ENCODE assay signal across 22 cellular contexts in the genomic region with DNA sequence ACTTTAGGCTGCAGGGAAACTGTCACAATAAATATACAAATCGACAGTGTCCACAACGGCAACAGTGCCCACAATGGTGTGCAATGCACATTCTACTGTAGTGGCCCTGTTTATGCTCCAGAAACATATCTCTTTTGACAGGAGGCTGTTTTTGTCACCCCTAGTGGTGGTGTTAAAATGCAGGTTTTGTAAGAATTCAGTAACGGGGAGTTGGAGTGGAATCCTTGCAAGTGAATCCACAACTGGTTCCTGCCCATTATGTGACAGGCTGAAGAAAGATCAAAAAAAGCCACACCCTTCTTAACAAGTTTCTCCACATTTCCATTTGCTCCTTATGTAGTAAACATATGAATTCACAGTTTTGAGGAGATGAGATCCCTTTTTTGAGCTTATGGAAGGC. TPM values are rescaled to one million over a fixed set of nuclear protein-coding genes. Genes with fewer than 3 reads are reported as not detected.
DNase-seq lines count a peak whose midpoint lies in the region; ATAC-seq, FAIRE-seq and TF ChIP-seq lines count a peak whose summit lies in the region.
"Had no signal": no experiment of that assay in that cellular context is flagged by ENCODE, and none has a peak within 500 bp of the region (broad histone marks: within the 10 kb centered on the region; RNA-seq: fewer than 3 reads in every experiment).

No MANE protein-coding gene starts in this region.

- H3K79me2 ChIP-seq in HepG2 (ENCODE audit: insufficient read depth, low read length), result no peaks in the 10 kb centered on the region
- no peaks in the 10 kb centered on the region for H3K79me2 ChIP-seq in OCI-LY7 (ENCODE audit: insufficient read depth, low read depth, low read length)

- TF ChIP-seq RAD21 in HepG2 (CRISPR knock-in tag; IDR thresholded peaks at IDR 0.05), result no peak

- TF ChIP-seq POLR2A in HepG2 (IDR thresholded peaks at IDR 0.05; ENCODE audit: insufficient read depth in 1 of 2, low read depth in 2 of 2, low read length in 2 of 2) (no peak), right lobe of liver (IDR thresholded peaks at IDR 0.05) (no peak)

- H3K9me3 ChIP-seq in HepG2 (ENCODE audit: low read length) (no peaks in the 10 kb centered on the region), right lobe of liver (no peaks in the 10 kb centered on the region), OCI-LY7 (ENCODE audit: low read length) (no peaks in the 10 kb centered on the region)
- H3K9me3 ChIP-seq: upper lobe of right lung had no signal

- H3K36me3 Mint-ChIP-seq in type B pancreatic cell, result no peaks in the 10 kb centered on the region
- H3K36me3 Mint-ChIP-seq: activated naive CD4-positive, alpha-beta T cell treated with anti-CD3 and anti-CD28 coated beads, Interleukin-2, amount 50 U/mL, for 72 hours; CD4-positive, CD25-positive, alpha-beta regulatory T cell had no signal

- H3K9ac ChIP-seq in HepG2 (ENCODE audit: insufficient read depth, low read depth, low read length), result no peak overlapping the region

- H3K4me1 ChIP-seq in HepG2 (ENCODE audit: insufficient read depth, low read length), result no peaks in the 10 kb centered on the region
- H3K4me1 ChIP-seq in right lobe of liver, result no peaks in the 10 kb centered on the region
- no peaks in the 10 kb centered on the region for H3K4me1 ChIP-seq in OCI-LY7 (ENCODE audit: insufficient read depth, low read length, poor library complexity, severe bottlenecking)
- H3K4me1 ChIP-seq: upper lobe of right lung had no signal

- ATAC-seq in HepG2 (peak; percentile 48), right lobe of liver (no peak), HG03139 (IDR thresholded peaks at IDR 0.05; ENCODE audit: unreplicated experiment) (no peak), HG02798 (IDR thresholded peaks at IDR 0.05; ENCODE audit: poor library complexity, unreplicated experiment) (no peak), HG02840 (IDR thresholded peaks at IDR 0.05; ENCODE audit: low FRiP score, unreplicated experiment) (no peak)
- ATAC-seq: activated naive CD4-positive, alpha-beta T cell treated with anti-CD3 and anti-CD28 coated beads, Interleukin-2, amount 50 U/mL, for 72 hours; activated T-cell treated with anti-CD3 and anti-CD28 coated beads, Interleukin-2, amount 50 U/mL, for 72 hours; upper lobe of right lung had no signal

- CTCF ChIA-PET in HepG2 (lab: Yijun Ruan, JAX; ENCODE audit: low intra/inter-chr PET ratio, low total read pairs) (no interaction called here), OCI-LY7 (lab: Charles Lee; ENCODE audit: unreplicated experiment) (no interaction called here)

- H3K4me3 ChIP-seq in HepG2 (replicated peaks in 1 of 3; ENCODE audit: insufficient read depth in 1 of 3, low read depth in 2 of 3, low read length in 3 of 3), result no peak overlapping the region
- no peak overlapping the region for H3K4me3 ChIP-seq in right lobe of liver
- no peak overlapping the region for H3K4me3 ChIP-seq in OCI-LY7 (ENCODE audit: low read depth, low read length, poor library complexity, severe bottlenecking)
- no peak overlapping the region for H3K4me3 ChIP-seq in epithelial cell of esophagus (ENCODE audit: low read length)
- H3K4me3 ChIP-seq: upper lobe of right lung had no signal

- WGBS in HepG2 (ENCODE audit: low lambda C conversion rate), result 90% methylated on average over 3 of the region's 3 CpGs
- 100% methylated on average over 1 of the region's 3 CpGs for WGBS in right lobe of liver (ENCODE audit: insufficient coverage, low coverage, low lambda C conversion rate, missing lambda C conversion rate)

- H3K4me1 Mint-ChIP-seq in type B pancreatic cell (ENCODE audit: unreplicated experiment), result no peaks in the 10 kb centered on the region
- H3K4me1 Mint-ChIP-seq: activated B cell treated with CpG ODN at 0.5 μM for 24 hours; CD4-positive, CD25-positive, alpha-beta regulatory T cell had no signal

- TF ChIP-seq CTCF in HepG2 (CRISPR knock-in tag; IDR thresholded peaks at IDR 0.05) (no peak), right lobe of liver (IDR thresholded peaks at IDR 0.05) (peak in 1 of 4 donors; percentile 8), OCI-LY7 (conservative IDR thresholded peaks at IDR 0.05; ENCODE audit: low read length) (peak; percentile 52), epithelial cell of esophagus (IDR thresholded peaks at IDR 0.05; ENCODE audit: insufficient read depth, low read depth, low read length, missing control alignments) (peak; percentile 10), type B pancreatic cell (conservative IDR thresholded peaks at IDR 0.05) (peak; percentile 49)

- H2AFZ ChIP-seq in HepG2 (ENCODE audit: low read length) (no peak overlapping the region), OCI-LY7 (ENCODE audit: low read length) (no peak overlapping the region)

- POLR2A ChIA-PET in HepG2 (lab: Yijun Ruan, JAX) (no interaction called here), OCI-LY7 (lab: Charles Lee) (interaction anchor here (1.2 kb wide), 1 partner anchor 82 kb away, joined by 3 read pairs; no protein-coding TSS in a partner anchor)

- no peak for FAIRE-seq in HepG2 (lab: Jason Lieb, UNC)
- FAIRE-seq: GM19239 had no signal

- in situ Hi-C loops in HepG2 (cut with HindIII; ENCODE audit: extremely low pct_ligation_motif_present, low pct_unique_long_range_greater_than_20kb), result no loop called here

- H3K9me2 ChIP-seq in OCI-LY7 (ENCODE audit: insufficient read depth, low read length), result no peaks in the 10 kb centered on the region

- no peak overlapping the region for H3K4me3 Mint-ChIP-seq in type B pancreatic cell
- H3K4me3 Mint-ChIP-seq: activated B cell treated with CpG ODN at 0.5 μM for 24 hours; activated T-cell treated with anti-CD3 and anti-CD28 coated beads, Interleukin-2, amount 50 U/mL, for 72 hours; CD4-positive, CD25-positive, alpha-beta regulatory T cell; stimulated activated naive CD8-positive, alpha-beta T cell treated with anti-CD3 and anti-CD28 coated beads, Interleukin-15, Interleukin-2, amounts not matched to agents 100 ng/mL and 50 ng/mL, for 24 hours had no signal

- BruUV-seq in HepG2 (replicated peaks; lab: Mats Ljungman, UMichigan), result no TSS peak
- BruUV-seq in OCI-LY7 (replicated peaks; lab: Mats Ljungman, UMichigan), result no TSS peak

- intact Hi-C loops in HepG2 (cut with micrococcal nuclease; ENCODE audit: unreplicated experiment), result no loop called here
- intact Hi-C loops in right lobe of liver (cut with DNase I), result no loop called here
- intact Hi-C loops in OCI-LY7 (cut with micrococcal nuclease; ENCODE audit: unreplicated experiment), result no loop called here

- no peaks in the 10 kb centered on the region for H4K20me1 ChIP-seq in HepG2 (ENCODE audit: insufficient read depth, low read length)
- no peaks in the 10 kb centered on the region for H4K20me1 ChIP-seq in OCI-LY7 (ENCODE audit: insufficient read depth, low read length)

- no peaks in the 10 kb centered on the region for H3K27me3 Mint-ChIP-seq in type B pancreatic cell
- H3K27me3 Mint-ChIP-seq: activated B cell treated with CpG ODN at 0.5 μM for 24 hours; CD4-positive, CD25-positive, alpha-beta regulatory T cell; stimulated activated naive CD8-positive, alpha-beta T cell treated with anti-CD3 and anti-CD28 coated beads, Interleukin-15, Interleukin-2, amounts not matched to agents 100 ng/mL and 50 ng/mL, for 24 hours had no signal

- no peaks in the 10 kb centered on the region for H3K9me3 Mint-ChIP-seq in type B pancreatic cell
- H3K9me3 Mint-ChIP-seq: activated B cell treated with CpG ODN at 0.5 μM for 24 hours; activated naive CD4-positive, alpha-beta T cell treated with anti-CD3 and anti-CD28 coated beads, Interleukin-2, amount 50 U/mL, for 72 hours; activated T-cell treated with anti-CD3 and anti-CD28 coated beads, Interleukin-2, amount 50 U/mL, for 72 hours; CD4-positive, CD25-positive, alpha-beta regulatory T cell; stimulated activated naive CD8-positive, alpha-beta T cell treated with anti-CD3 and anti-CD28 coated beads, Interleukin-15, Interleukin-2, amounts not matched to agents 100 ng/mL and 50 ng/mL, for 24 hours had no signal

- DNase-seq in HepG2 (ENCODE audit: low spot score), result no peak
- no peak for DNase-seq in right lobe of liver
- no peak for DNase-seq in OCI-LY7 (ENCODE audit: low spot score)
- peak; percentile 15 for DNase-seq in epithelial cell of esophagus (ENCODE audit: low read depth)
- no peak for DNase-seq in type B pancreatic cell (ENCODE audit: extremely low spot score, unreplicated experiment)
- DNase-seq: activated B cell treated with CpG ODN at 0.5 μM for 24 hours; activated T-cell treated with anti-CD3 and anti-CD28 coated beads, Interleukin-2, amount 50 U/mL, for 72 hours; CD4-positive, CD25-positive, alpha-beta regulatory T cell; DMS79 treated with DMSO at 0.1 percent for 48 hours; H7; NCI-H1436 treated with DMSO at 0.1 percent for 48 hours; NCI-H226; SHP77; stimulated activated CD4-positive, alpha-beta T cell treated with anti-CD3 and anti-CD28 coated beads, Interleukin-1b, Interleukin-23, amount 100 ng/mL, for 48 hours; T-helper 2 cell; upper lobe of right lung had no signal

- H3K27ac ChIP-seq in HepG2 (ENCODE audit: extremely low read length, insufficient read depth, low read length), result no peak overlapping the region
- H3K27ac ChIP-seq in right lobe of liver, result no peak overlapping the region
- H3K27ac ChIP-seq in OCI-LY7 (ENCODE audit: low read depth, low read length, poor library complexity, severe bottlenecking), result no peak overlapping the region
- H3K27ac ChIP-seq: upper lobe of right lung had no signal

- H3K27ac Mint-ChIP-seq in type B pancreatic cell, result peak overlapping the region; percentile 77
- H3K27ac Mint-ChIP-seq: activated B cell treated with CpG ODN at 0.5 μM for 24 hours; activated naive CD4-positive, alpha-beta T cell treated with anti-CD3 and anti-CD28 coated beads, Interleukin-2, amount 50 U/mL, for 72 hours; activated T-cell treated with anti-CD3 and anti-CD28 coated beads, Interleukin-2, amount 50 U/mL, for 72 hours; CD4-positive, CD25-positive, alpha-beta regulatory T cell; stimulated activated naive CD8-positive, alpha-beta T cell treated with anti-CD3 and anti-CD28 coated beads, Interleukin-15, Interleukin-2, amounts not matched to agents 100 ng/mL and 50 ng/mL, for 24 hours had no signal

- peaks cover 1 to 17% of the 10 kb centered on the region in 2 experiments; a peak in 4 of 5 replicates for H3K36me3 ChIP-seq in HepG2 (replicated peaks in 1 of 2; ENCODE audit: control insufficient read depth in 1 of 2, insufficient read depth in 2 of 2, low read length in 2 of 2)
- H3K36me3 ChIP-seq in right lobe of liver, result no peaks in the 10 kb centered on the region
- H3K36me3 ChIP-seq in OCI-LY7 (ENCODE audit: insufficient read depth, low read length), result no peaks in the 10 kb centered on the region
- H3K36me3 ChIP-seq: upper lobe of right lung had no signal

- no peak for TF ChIP-seq EP300 in HepG2 (IDR thresholded peaks at IDR 0.05; ENCODE audit: low read depth in 2 of 2, low read length in 2 of 2)
- no peak for TF ChIP-seq EP300 in HepG2 (CRISPR knock-in tag; IDR thresholded peaks at IDR 0.05; ENCODE audit: borderline replicate concordance)

- H3K27me3 ChIP-seq in HepG2 (ENCODE audit: control insufficient read depth in 1 of 2, insufficient read depth in 2 of 2, low read length in 2 of 2), result no peaks in the 10 kb centered on the region
- no peaks in the 10 kb centered on the region for H3K27me3 ChIP-seq in right lobe of liver
- H3K27me3 ChIP-seq: upper lobe of right lung had no signal

- no peak overlapping the region for H3K4me2 ChIP-seq in HepG2 (ENCODE audit: low read depth, low read length)
- no peak overlapping the region for H3K4me2 ChIP-seq in OCI-LY7 (ENCODE audit: low read length)

RNA-seq across cellular contexts. Expression of a gene that starts 58.5 kb away (rescaled TPM):
- total RNA-seq in HepG2 (2016; rRNA removed; fragmentation: Illumina TruSeq; extraction: Trizol) (15.4 and 17.1 TPM in 2 replicates), right lobe of liver (10 to 100 TPM; 14.5 to 21.5 (median 15.6) TPM), OCI-LY7 (2022) (not detected in 2 replicates), type B pancreatic cell (ENCODE audit: low replicate concordance) (14.1 and 16.4 TPM in 2 replicates)
- total RNA-seq in HepG2 (2016; cell fraction: cytosol; rRNA removed; fragmentation: Illumina TruSeq; extraction: Trizol; ENCODE audit: low read depth), result 10.7 and 11.7 TPM in 2 replicates
- 13.3 and 14.4 TPM in 2 replicates for total RNA-seq in HepG2 (2016; cell fraction: insoluble cytoplasmic fraction; rRNA removed; fragmentation: Illumina TruSeq; extraction: Trizol)
- total RNA-seq in HepG2 (2016; cell fraction: membrane; rRNA removed; fragmentation: Illumina TruSeq; extraction: Trizol), result 27.9 and 29.9 TPM in 2 replicates
- total RNA-seq in HepG2 (2016; cell fraction: nucleus; rRNA removed; fragmentation: Illumina TruSeq; extraction: Trizol), result 16.7 and 20.0 TPM in 2 replicates
- 13.5 and 14.1 TPM in 2 replicates for polyA plus RNA-seq in HepG2 (2011; rRNA removed)
- 5.9 and 10.6 TPM in 2 replicates for polyA plus RNA-seq in HepG2 (2011; cell fraction: cytosol; rRNA removed)
- polyA plus RNA-seq in HepG2 (2011; cell fraction: nucleus; rRNA removed), result 16.0 and 21.8 TPM in 2 replicates
- polyA plus RNA-seq in HepG2 (2012), result 24.3 and 27.7 TPM in 2 replicates
- polyA plus RNA-seq in HepG2 (2016; cell fraction: cytosol; fragmentation: Illumina TruSeq; extraction: Trizol; ENCODE audit: low read depth), result 20.2 and 23.1 TPM in 2 replicates
- polyA plus RNA-seq in HepG2 (2016; cell fraction: insoluble cytoplasmic fraction; fragmentation: Illumina TruSeq; extraction: Trizol; ENCODE audit: low read depth), result 18.4 and 20.3 TPM in 2 replicates
- 28.6 and 31.7 TPM in 2 replicates for polyA plus RNA-seq in HepG2 (2016; cell fraction: membrane; fragmentation: Illumina TruSeq; extraction: Trizol; ENCODE audit: low read depth)
- polyA plus RNA-seq in HepG2 (2016; cell fraction: nucleus; fragmentation: Illumina TruSeq; extraction: Trizol; ENCODE audit: insufficient read depth, low read depth), result 29.5 and 33.1 TPM in 2 replicates
- 0.07 and 7.3 TPM in 2 replicates for polyA minus RNA-seq in HepG2 (2011; rRNA and poly(A)+ RNA removed; ENCODE audit: low replicate concordance)
- polyA minus RNA-seq in HepG2 (2011; cell fraction: cytosol; rRNA and poly(A)+ RNA removed), result 16.1 and 17.6 TPM in 2 replicates
- polyA minus RNA-seq in HepG2 (2011; cell fraction: nucleus; rRNA and poly(A)+ RNA removed), result 17.8 and 27.0 TPM in 2 replicates
- not detected in 2 replicates for total RNA-seq in OCI-LY7 (2014; rRNA removed; shearing (Covaris generic))
- total RNA-seq: activated B cell treated with CpG ODN at 0.5 μM for 24 hours; activated naive CD4-positive, alpha-beta T cell treated with anti-CD3 and anti-CD28 coated beads, Interleukin-2, amount 50 U/mL, for 72 hours had no signal
- polyA plus RNA-seq: CD4-positive, CD25-positive, alpha-beta regulatory T cell had no signal

Comparison
In these comparisons a context has a peak if more than half of its experiments do, and no peak if none do; other contexts are left out.
1. RNA of a gene that starts 58.5 kb away (total RNA-seq): 10.7 to 29.9 TPM in HepG2, 14.5 to 21.5 TPM in right lobe of liver and 14.1 to 16.4 TPM in type B pancreatic cell; not detected in OCI-LY7; every median in the first group is over 10 times any median in the second.